Comparison of ENCODE assay signal across 8 cellular contexts in genomic region chr11:121293276-121293569, GRCh38. TPM values are rescaled to one million over a fixed set of nuclear protein-coding genes. Genes with fewer than 3 reads are reported as not detected.
DNase-seq lines count a peak whose midpoint lies in the region; ATAC-seq lines count a peak whose summit lies in the region.

No MANE protein-coding gene starts in this region.

- H3K4me1 ChIP-seq in stomach smooth muscle (ENCODE audit: control insufficient read depth, insufficient read depth, low read length) = peaks cover 11% of the 10 kb centered on the region

- DNase-seq in NCI-H2107 treated with DMSO at 0.1 percent for 48 hours (lab: John Stamatoyannopoulos, UW; ENCODE audit: unreplicated experiment) (peak; percentile 48), NCI-H2107 (lab: John Stamatoyannopoulos, UW) (no peak), immature natural killer cell (no peak), NCI-H2227 treated with DMSO at 0.1 percent for 48 hours (lab: John Stamatoyannopoulos, UW) (no peak), AG08396 (ENCODE audit: low spot score) (no peak)

- H3K27ac ChIP-seq in stomach smooth muscle (ENCODE audit: low read length) = peak overlapping the region; percentile 81

- H3K9me3 ChIP-seq in stomach smooth muscle (ENCODE audit: control insufficient read depth in 2 of 2, low read length in 2 of 2) = no peaks in the 10 kb centered on the region

- H3K4me3 ChIP-seq in stomach smooth muscle (ENCODE audit: low read length in 2 of 2) = peak overlapping the region; percentile 88 to 96

- no peaks in the 10 kb centered on the region for H3K36me3 ChIP-seq in stomach smooth muscle (ENCODE audit: control insufficient read depth in 2 of 2, insufficient read depth in 2 of 2, low read length in 2 of 2)

- no peaks in the 10 kb centered on the region for H3K9me3 Mint-ChIP-seq in activated naive CD8-positive, alpha-beta T cell (ENCODE audit: low read depth)
- H3K9me3 Mint-ChIP-seq in immature natural killer cell = no peaks in the 10 kb centered on the region

- peak overlapping the region; percentile 66 to 81 for H3K9ac ChIP-seq in stomach smooth muscle (ENCODE audit: low read length in 2 of 2)

- H3K27me3 Mint-ChIP-seq in activated naive CD8-positive, alpha-beta T cell = no peaks in the 10 kb centered on the region
- peaks cover 10 to 14% (median 11%) of the 10 kb centered on the region in 3 donors for H3K27me3 Mint-ChIP-seq in immature natural killer cell (ENCODE audit: low read depth in 3 of 3)

- H3K4me3 Mint-ChIP-seq in activated naive CD8-positive, alpha-beta T cell = peak overlapping the region; percentile 94
- H3K4me3 Mint-ChIP-seq in immature natural killer cell = peak overlapping the region; percentile 92 to 97 (median 97)

- ATAC-seq in HG02884 (IDR thresholded peaks at IDR 0.05; ENCODE audit: unreplicated experiment) = no peak

- H3K36me3 Mint-ChIP-seq in activated naive CD8-positive, alpha-beta T cell = peaks cover 2% of the 10 kb centered on the region
- H3K36me3 Mint-ChIP-seq in immature natural killer cell = no peaks in the 10 kb centered on the region

- H3K27me3 ChIP-seq in stomach smooth muscle (ENCODE audit: control insufficient read depth in 1 of 2, insufficient read depth in 2 of 2, low read length in 2 of 2) = peaks cover 0 to 2% of the 10 kb centered on the region in 2 donors

- H3K4me1 Mint-ChIP-seq in activated naive CD8-positive, alpha-beta T cell (ENCODE audit: low read depth) = peaks cover 58% of the 10 kb centered on the region
- peaks cover 32 to 33% of the 10 kb centered on the region in 2 donors for H3K4me1 Mint-ChIP-seq in immature natural killer cell

- H3K27ac Mint-ChIP-seq in activated naive CD8-positive, alpha-beta T cell = peak overlapping the region; percentile 93
- peak overlapping the region; percentile 90 to 98 (median 97) for H3K27ac Mint-ChIP-seq in immature natural killer cell

RNA-seq across cellular contexts. Expression of gene SC5D, which starts 0.7 kb away (rescaled TPM):
- 1 to 10 TPM; 3.1 to 7.2 (median 6.8) TPM for polyA plus RNA-seq in immature natural killer cell
